21 cellular contexts compared by ENCODE assay signal in genomic region chr20:61297981-61298380, GRCh38. TPM values are rescaled to one million over a fixed set of nuclear protein-coding genes. Genes with fewer than 3 reads are reported as not detected.
A peak's percentile ranks its signal among the peaks of the same experiment; 100 is the strongest.
DNase-seq lines count a peak whose midpoint lies in the region; ATAC-seq and TF ChIP-seq lines count a peak whose summit lies in the region.
"Had no signal": no experiment of that assay in that cellular context is flagged by ENCODE, and none has a peak within 500 bp of the region (broad histone marks: within the 10 kb centered on the region; RNA-seq: fewer than 3 reads in every experiment).

No MANE protein-coding gene starts in this region.

- no peak overlapping the region for H3K9ac ChIP-seq in GM23248

- H3K4me2 ChIP-seq in GM23248 (ENCODE audit: unreplicated experiment) = no peak overlapping the region

- H3K27ac Mint-ChIP-seq in natural killer cell = no peak overlapping the region
- no peak overlapping the region for H3K27ac Mint-ChIP-seq in activated CD4-positive, alpha-beta T cell treated with anti-CD3 and anti-CD28 coated beads for 36 hours
- H3K27ac Mint-ChIP-seq: activated CD8-positive, alpha-beta memory T cell treated with anti-CD3 and anti-CD28 coated beads, Interleukin-2, amount 10 ng/mL, durations not matched to agents 7 days and 5 days; T-helper 1 cell treated with Interleukin-12 subunit alpha and Interleukin-12 subunit beta and Interleukin-4 antibody, amounts not matched to agents 30 μg/mL and 1 μg/mL, for 36 hours had no signal

- CTCF ChIA-PET in activated CD4-positive, alpha-beta T cell treated with anti-CD3 and anti-CD28 coated beads for 36 hours (lab: Charles Lee) = no interaction called here

- H3K36me3 ChIP-seq in GM23248 (ENCODE audit: low read depth) = no peaks in the 10 kb centered on the region
- H3K36me3 ChIP-seq: gastrocnemius medialis had no signal

- peak; percentile 49 for DNase-seq in GM23248
- DNase-seq in RPMI7951 (ENCODE audit: low read depth) = peak; percentile 95
- peak; percentile 65 for DNase-seq in choroid plexus epithelial cell (ENCODE audit: low read depth)
- DNase-seq in retina = peak; percentile 49
- DNase-seq in left ventricle myocardium superior = no peak
- no peak for DNase-seq in natural killer cell
- no peak for DNase-seq in activated CD4-positive, alpha-beta T cell treated with anti-CD3 and anti-CD28 coated beads for 36 hours
- DNase-seq: activated CD8-positive, alpha-beta memory T cell treated with anti-CD3 and anti-CD28 coated beads, Interleukin-2, amount 10 ng/mL, durations not matched to agents 7 days and 5 days; activated effector memory CD4-positive, alpha-beta T cell treated with Interleukin-2 at 50 U/mL for 16 hours; body of pancreas; effector CD8-positive, alpha-beta T cell; gastrocnemius medialis; NCI-H2029 treated with DMSO at 0.1 percent for 48 hours; NCI-H69 had no signal

- intact Hi-C loops in left ventricle myocardium superior (cut with micrococcal nuclease) = no loop called here
- intact Hi-C loops in natural killer cell (cut with micrococcal nuclease) = no loop called here
- intact Hi-C loops in activated CD4-positive, alpha-beta T cell treated with anti-CD3 and anti-CD28 coated beads for 36 hours (cut with DNase I, micrococcal nuclease) = no loop called here

- no peaks in the 10 kb centered on the region for H3K4me1 Mint-ChIP-seq in natural killer cell
- H3K4me1 Mint-ChIP-seq in activated CD4-positive, alpha-beta T cell treated with anti-CD3 and anti-CD28 coated beads for 36 hours = no peaks in the 10 kb centered on the region
- H3K4me1 Mint-ChIP-seq: activated CD8-positive, alpha-beta memory T cell treated with anti-CD3 and anti-CD28 coated beads, Interleukin-2, amount 10 ng/mL, durations not matched to agents 7 days and 5 days had no signal

- H3K9me3 Mint-ChIP-seq in natural killer cell = peaks cover 0 to 3% of the 10 kb centered on the region in 2 donors
- peaks cover 1% of the 10 kb centered on the region for H3K9me3 Mint-ChIP-seq in activated CD4-positive, alpha-beta T cell treated with anti-CD3 and anti-CD28 coated beads for 36 hours (ENCODE audit: low read depth)
- H3K9me3 Mint-ChIP-seq: T-helper 1 cell treated with Interleukin-12 subunit alpha and Interleukin-12 subunit beta and Interleukin-4 antibody, amounts not matched to agents 30 μg/mL and 1 μg/mL, for 36 hours had no signal

- no peak for TF ChIP-seq CTCF in choroid plexus epithelial cell (conservative IDR thresholded peaks at IDR 0.05; ENCODE audit: low read depth, low read length)
- TF ChIP-seq CTCF in natural killer cell (IDR thresholded peaks at IDR 0.05) = no peak

- H3F3A ChIP-seq in GM23248 (ENCODE audit: insufficient read depth) = no peaks in the 10 kb centered on the region

- H3K27me3 Mint-ChIP-seq in natural killer cell (ENCODE audit: low read depth in 2 of 2) = no peaks in the 10 kb centered on the region
- no peaks in the 10 kb centered on the region for H3K27me3 Mint-ChIP-seq in activated CD4-positive, alpha-beta T cell treated with anti-CD3 and anti-CD28 coated beads for 36 hours
- H3K27me3 Mint-ChIP-seq: activated CD8-positive, alpha-beta memory T cell treated with anti-CD3 and anti-CD28 coated beads, Interleukin-2, amount 10 ng/mL, durations not matched to agents 7 days and 5 days; naive thymus-derived CD8-positive, alpha-beta T cell had no signal

- ATAC-seq in left ventricle myocardium superior = no peak
- no peak for ATAC-seq in natural killer cell
- no peak for ATAC-seq in HG03378 (IDR thresholded peaks at IDR 0.05; ENCODE audit: unreplicated experiment)
- no peak for ATAC-seq in activated CD4-positive, alpha-beta T cell treated with anti-CD3 and anti-CD28 coated beads for 36 hours
- ATAC-seq: activated CD4-positive, CD25-positive, alpha-beta regulatory T cell treated with anti-CD3 and anti-CD28 coated beads, Interleukin-2, amount 50 U/mL, for 24 hours; activated CD8-positive, alpha-beta memory T cell treated with anti-CD3 and anti-CD28 coated beads, Interleukin-2, amount 10 ng/mL, durations not matched to agents 7 days and 5 days; body of pancreas; gastrocnemius medialis; naive thymus-derived CD8-positive, alpha-beta T cell had no signal

- no peaks in the 10 kb centered on the region for H3K9me3 ChIP-seq in GM23248 (ENCODE audit: low read depth)
- H3K9me3 ChIP-seq: body of pancreas, gastrocnemius medialis had no signal

- POLR2A ChIA-PET in activated CD4-positive, alpha-beta T cell treated with anti-CD3 and anti-CD28 coated beads for 36 hours (lab: Charles Lee) = no interaction called here

- H3K4me1 ChIP-seq in GM23248 (ENCODE audit: insufficient read depth) = no peaks in the 10 kb centered on the region
- H3K4me1 ChIP-seq: body of pancreas, gastrocnemius medialis had no signal

- H3K4me3 ChIP-seq in GM23248 = no peak overlapping the region
- no peak overlapping the region for H3K4me3 ChIP-seq in choroid plexus epithelial cell (ENCODE audit: low read depth, low read length)
- H3K4me3 ChIP-seq: body of pancreas, gastrocnemius medialis, lung had no signal

- no peak overlapping the region for H2AFZ ChIP-seq in GM23248

- H3K27ac ChIP-seq in GM23248 = no peak overlapping the region
- H3K27ac ChIP-seq: body of pancreas, C4-2B, gastrocnemius medialis had no signal

- WGBS in GM23248 (ENCODE audit: low coverage in 1 of 2, low lambda C conversion rate in 2 of 2, missing lambda C conversion rate in 2 of 2), 2 experiments = 65 to 72% methylated on average over 17 of the region's 17 CpGs

- H3K4me3 Mint-ChIP-seq in natural killer cell = no peak overlapping the region
- no peak overlapping the region for H3K4me3 Mint-ChIP-seq in activated CD4-positive, alpha-beta T cell treated with anti-CD3 and anti-CD28 coated beads for 36 hours
- H3K4me3 Mint-ChIP-seq: activated CD8-positive, alpha-beta memory T cell treated with anti-CD3 and anti-CD28 coated beads, Interleukin-2, amount 10 ng/mL, durations not matched to agents 7 days and 5 days; T-helper 1 cell treated with Interleukin-12 subunit alpha and Interleukin-12 subunit beta and Interleukin-4 antibody, amounts not matched to agents 30 μg/mL and 1 μg/mL, for 36 hours had no signal

- no peaks in the 10 kb centered on the region for H3K9me2 ChIP-seq in GM23248 (ENCODE audit: insufficient read depth)

- H3K36me3 Mint-ChIP-seq in natural killer cell = no peaks in the 10 kb centered on the region
- no peaks in the 10 kb centered on the region for H3K36me3 Mint-ChIP-seq in activated CD4-positive, alpha-beta T cell treated with anti-CD3 and anti-CD28 coated beads for 36 hours (ENCODE audit: low read depth)
- H3K36me3 Mint-ChIP-seq: activated CD8-positive, alpha-beta memory T cell treated with anti-CD3 and anti-CD28 coated beads, Interleukin-2, amount 10 ng/mL, durations not matched to agents 7 days and 5 days; naive thymus-derived CD8-positive, alpha-beta T cell had no signal

- in situ Hi-C loops in GM23248 (cut with MboI) = no loop called here

- H4K20me1 ChIP-seq in GM23248 (ENCODE audit: insufficient read depth) = no peaks in the 10 kb centered on the region

- H3K27me3 ChIP-seq in GM23248 (replicated peaks; ENCODE audit: insufficient read depth) = no peaks in the 10 kb centered on the region
- H3K27me3 ChIP-seq: body of pancreas, gastrocnemius medialis had no signal

- H3K79me2 ChIP-seq in GM23248 (ENCODE audit: insufficient read depth) = no peaks in the 10 kb centered on the region

RNA-seq across cellular contexts. Expression of gene CDH4, which starts 45.9 kb away (rescaled TPM):
- 3.9 and 4.4 TPM in 2 replicates for total RNA-seq in GM23248 (2014; rRNA removed; shearing (Covaris generic))
- polyA plus RNA-seq in GM23248 (2016; fragmentation: Nextera tagmentation; extraction: Ambion mirVana) = 1.1 and 1.2 TPM in 2 replicates
- total RNA-seq in RPMI7951 (2014; rRNA removed; shearing (Covaris generic)) = 0.12 and 0.29 TPM in 2 replicates
- total RNA-seq in left ventricle myocardium superior (not detected), natural killer cell (under 1 TPM in 1 of 3 donors, not detected in 2; 0.18 TPM)
- total RNA-seq in activated CD4-positive, alpha-beta T cell treated with anti-CD3 and anti-CD28 coated beads for 36 hours = not detected
- total RNA-seq: subcutaneous adipose tissue had no signal

Comparison
In these comparisons a context has a peak if more than half of its experiments do, and no peak if none do; other contexts are left out.
1. DNase-seq: peak in GM23248 (single experiment), RPMI7951 (single experiment), choroid plexus epithelial cell (single experiment) and retina (single experiment); none in left ventricle myocardium superior (single experiment), natural killer cell (single experiment) and activated CD4-positive, alpha-beta T cell treated with anti-CD3 and anti-CD28 coated beads for 36 hours (single experiment).